In genomic region chr7:102285541-102286236, GRCh38 we compare ENCODE assay signal across 8 cellular contexts. TPM values are rescaled to one million over a fixed set of nuclear protein-coding genes. Genes with fewer than 3 reads are reported as not detected.
DNase-seq lines count a peak whose midpoint lies in the region; ATAC-seq and TF ChIP-seq lines count a peak whose summit lies in the region.

No MANE protein-coding gene starts in this region.

- H3K18ac ChIP-seq in trophoblast cell (ENCODE audit: low read length) = peak overlapping the region; percentile 52

- peak overlapping the region; percentile 20 for H2BK12ac ChIP-seq in trophoblast cell (ENCODE audit: low read length)

- WGBS in trophoblast cell (ENCODE audit: extremely low coverage, insufficient coverage, insufficient read length) = no CpG with 5 or more reads among the region's 19 CpGs

- H3K36me3 ChIP-seq in OCI-LY3 (replicated peaks; ENCODE audit: low read depth, low read length) (no peaks in the 10 kb centered on the region), trophoblast cell (ENCODE audit: control insufficient read depth in 1 of 2, insufficient read depth in 2 of 2, low read length in 2 of 2) (no peaks in the 10 kb centered on the region)

- H3K4me2 ChIP-seq in OCI-LY3 (ENCODE audit: low read length) = peak overlapping the region; percentile 92
- H3K4me2 ChIP-seq in trophoblast cell (ENCODE audit: low read length) = peak overlapping the region; percentile 93

- H4K8ac ChIP-seq in trophoblast cell (ENCODE audit: low read depth, low read length) = peak overlapping the region; percentile 98

- H3K9ac ChIP-seq in OCI-LY3 (ENCODE audit: low read length) (peak overlapping the region; percentile 75; the same call in 1 of the 2 replicates), trophoblast cell (ENCODE audit: low read length) (no peak overlapping the region)

- H3K9me3 ChIP-seq in OCI-LY3 (ENCODE audit: insufficient read depth, low read length) = no peaks in the 10 kb centered on the region
- H3K9me3 ChIP-seq in trophoblast cell (ENCODE audit: insufficient read depth, low read depth, low read length) = peaks cover 3% of the 10 kb centered on the region

- no peak overlapping the region for H3K23ac ChIP-seq in trophoblast cell (ENCODE audit: low read length)

- H3K79me1 ChIP-seq in trophoblast cell (ENCODE audit: low read length) = peaks cover 17% of the 10 kb centered on the region

- H2AFZ ChIP-seq in OCI-LY3 (ENCODE audit: low read depth, low read length) (no peak overlapping the region), trophoblast cell (ENCODE audit: insufficient read depth, low read length, poor library complexity) (no peak overlapping the region)

- peak; percentile 73 for DNase-seq in DMS53 (lab: John Stamatoyannopoulos, UW)
- DNase-seq in epithelial cell of proximal tubule (ENCODE audit: low read depth) = no peak
- no peak for DNase-seq in trophoblast cell
- no peak for DNase-seq in GM19238 (ENCODE audit: insufficient read length, low spot score)
- DNase-seq in putamen (ENCODE audit: low spot score) = no peak
- DNase-seq in NCI-H345 treated with DMSO at 0.1 percent for 48 hours (lab: John Stamatoyannopoulos, UW; ENCODE audit: unreplicated experiment) = no peak

- no peak overlapping the region for H3K27ac ChIP-seq in OCI-LY3 (ENCODE audit: low read length)
- H3K27ac ChIP-seq in trophoblast cell (ENCODE audit: low read depth, low read length) = peak overlapping the region; percentile 84

- H3K4me3 ChIP-seq in OCI-LY3 (ENCODE audit: low read length) (peak overlapping the region; percentile 95), epithelial cell of proximal tubule (ENCODE audit: low read depth, low read length) (peak overlapping the region; percentile 99), trophoblast cell (ENCODE audit: low read depth, low read length) (no peak overlapping the region)

- peaks cover 25% of the 10 kb centered on the region for H4K20me1 ChIP-seq in OCI-LY3 (ENCODE audit: insufficient read depth, low read length)

- H3K4ac ChIP-seq in trophoblast cell (ENCODE audit: low read depth, low read length) = no peak overlapping the region

- no peak for ATAC-seq in HG03571 (IDR thresholded peaks at IDR 0.05; ENCODE audit: unreplicated experiment)

- H3K27me3 ChIP-seq in OCI-LY3 (ENCODE audit: low read depth, low read length) (peaks cover 19% of the 10 kb centered on the region), trophoblast cell (ENCODE audit: insufficient read depth, low read length) (no peaks in the 10 kb centered on the region)

- H3K4me1 ChIP-seq in OCI-LY3 (ENCODE audit: low read length) = peaks cover 52% of the 10 kb centered on the region
- peaks cover 10 to 30% of the 10 kb centered on the region in 2 experiments for H3K4me1 ChIP-seq in trophoblast cell (ENCODE audit: control insufficient read depth in 1 of 2, insufficient read depth in 2 of 2, low read length in 2 of 2)

- H4K12ac ChIP-seq in trophoblast cell (ENCODE audit: low read depth, low read length) = no peak overlapping the region

- peak overlapping the region; percentile 100 for H4K91ac ChIP-seq in trophoblast cell (ENCODE audit: low read depth, low read length)

- H2AK5ac ChIP-seq in trophoblast cell (ENCODE audit: low read length) = peak overlapping the region; percentile 4

- no peaks in the 10 kb centered on the region; the same call in 1 of the 2 replicates for H3K79me2 ChIP-seq in OCI-LY3 (ENCODE audit: low read length)
- peaks cover 9% of the 10 kb centered on the region for H3K79me2 ChIP-seq in trophoblast cell (ENCODE audit: control insufficient read depth, insufficient read depth, low read length, poor library complexity)

- H2BK5ac ChIP-seq in trophoblast cell (ENCODE audit: low read depth, low read length, poor library complexity) = no peak overlapping the region

- TF ChIP-seq CTCF in OCI-LY3 (IDR thresholded peaks at IDR 0.05; ENCODE audit: low read depth, low read length) = no peak
- no peak for TF ChIP-seq CTCF in epithelial cell of proximal tubule (conservative IDR thresholded peaks at IDR 0.05; ENCODE audit: low read depth, low read length)

- H2BK120ac ChIP-seq in trophoblast cell (ENCODE audit: insufficient read depth, low read length, poor library complexity) = peak overlapping the region; percentile 34

- H3K14ac ChIP-seq in trophoblast cell (ENCODE audit: low read length) = peak overlapping the region; percentile 45

RNA-seq across cellular contexts. Expression of gene SH2B2, which starts 1.0 kb away (rescaled TPM):
- total RNA-seq in epithelial cell of proximal tubule = 3.8 and 13.6 TPM in 2 replicates
- polyA plus RNA-seq in trophoblast cell (2013) = 64.0 and 68.7 TPM in 2 replicates
